ENCODE assay signal across 8 cellular contexts in the genomic region with DNA sequence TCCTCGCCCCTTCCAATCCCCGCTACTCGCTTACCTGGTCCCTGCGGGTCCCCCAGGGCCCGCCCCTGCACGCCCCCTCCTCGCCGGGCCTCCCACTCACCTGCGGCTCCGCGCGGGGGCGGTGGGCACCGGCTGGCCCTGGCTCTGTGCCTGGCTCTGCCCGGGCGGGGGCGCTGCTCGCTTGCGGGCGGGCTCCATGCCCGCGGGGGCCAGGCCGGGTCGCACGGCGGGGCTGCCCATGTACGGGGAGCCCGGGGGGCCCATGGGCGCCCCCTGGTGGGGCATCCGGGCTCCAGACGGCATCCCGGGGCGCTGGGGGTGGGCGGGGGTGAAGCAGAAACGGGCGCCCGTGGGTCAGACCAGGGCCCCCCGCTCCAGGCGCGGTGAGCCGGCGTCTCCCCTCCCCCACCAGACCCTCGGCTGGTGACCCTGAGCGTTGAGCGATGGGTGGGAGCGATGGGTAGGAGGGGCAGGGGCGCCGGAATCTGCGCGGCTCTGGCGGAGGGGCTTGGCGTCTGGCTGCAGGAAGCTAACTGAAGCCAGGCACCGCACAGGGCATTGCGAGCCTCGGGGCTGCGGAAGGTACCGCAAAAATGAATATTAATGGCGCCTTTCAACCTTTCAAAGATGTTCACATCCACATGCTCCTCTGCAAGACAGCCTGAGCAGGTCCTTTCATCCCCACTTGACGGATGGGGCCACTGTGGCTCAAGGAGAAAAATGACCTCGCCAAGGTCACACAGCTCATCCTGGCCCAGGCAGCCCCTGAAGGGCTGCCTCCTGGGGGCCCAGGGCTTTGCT. TPM values are rescaled to one million over a fixed set of nuclear protein-coding genes. Genes with fewer than 3 reads are reported as not detected.
A peak's percentile ranks its signal among the peaks of the same experiment; 100 is the strongest.
DNase-seq lines count a peak whose midpoint lies in the region; ATAC-seq and TF ChIP-seq lines count a peak whose summit lies in the region.

No MANE protein-coding gene starts in this region.

- intact Hi-C loops in mammary epithelial cell (cut with micrococcal nuclease) (loop anchor here (1.0 to 2.0 kb wide), 2 partner anchors 58 to 121 kb away; no protein-coding TSS in a partner anchor), left lung (cut with DNase I) (loop anchor here in 1 of 2 donors (10.0 kb wide), 1 partner anchor 59 kb away; no protein-coding TSS in a partner anchor)

- H3K27me3 ChIP-seq in mammary epithelial cell (ENCODE audit: insufficient read depth, low read length) (peaks cover 2% of the 10 kb centered on the region), left lung (peaks cover 15 to 67% of the 10 kb centered on the region in 2 donors)

- no peaks in the 10 kb centered on the region for H4K20me1 ChIP-seq in mammary epithelial cell (ENCODE audit: insufficient read depth, low read length)

- in situ Hi-C loops in mammary epithelial cell (cut with MboI; ENCODE audit: low sequenced_read_pairs in 2 of 2) = no loop called here

- H3K27ac ChIP-seq in mammary epithelial cell (ENCODE audit: insufficient read depth, low read depth, low read length) = no peak overlapping the region
- H3K27ac ChIP-seq in left lung = no peak overlapping the region

- CTCF ChIA-PET in mammary epithelial cell (lab: Charles Lee; ENCODE audit: low non-redundant PET) = no interaction called here

- no peaks in the 10 kb centered on the region for H3K9me3 ChIP-seq in mammary epithelial cell (replicated peaks; ENCODE audit: insufficient read depth, low read length)
- no peaks in the 10 kb centered on the region for H3K9me3 ChIP-seq in left lung

- H3K4me3 ChIP-seq in mammary epithelial cell (replicated peaks in 1 of 3; ENCODE audit: insufficient read depth in 1 of 3, low read depth in 2 of 3, low read length in 3 of 3) = no peak overlapping the region
- H3K4me3 ChIP-seq in left lung = peak overlapping the region in 1 of 2 donors; percentile 14

- DNase-seq in DMS53 (lab: John Stamatoyannopoulos, UW) = peak; percentile 75
- DNase-seq in UCSD-AML1 (lab: John Stamatoyannopoulos, UW; ENCODE audit: unreplicated experiment) = peak; percentile 42
- DNase-seq in mammary epithelial cell = no peak
- DNase-seq in left lung = peak in 1 of 2 donors; percentile 88
- DNase-seq in stimulated activated CD8-positive, alpha-beta memory T cell treated with anti-CD3 and anti-CD28 coated beads, Interleukin-7, amount 100 ng/mL, for 4 hours (ENCODE audit: low read depth in 2 of 2) = peak; percentile 18 to 63

- H3K79me2 ChIP-seq in mammary epithelial cell (ENCODE audit: insufficient read depth, low read length) = no peaks in the 10 kb centered on the region

- H3K36me3 ChIP-seq in mammary epithelial cell (ENCODE audit: insufficient read depth, low read length) = no peaks in the 10 kb centered on the region
- peaks cover 0 to 20% of the 10 kb centered on the region in 2 donors for H3K36me3 ChIP-seq in left lung

- dilution Hi-C loops in mammary epithelial cell (cut with HindIII; ENCODE audit: low sequenced_read_pairs) = no loop called here

- H3K4me1 ChIP-seq in mammary epithelial cell (ENCODE audit: insufficient read depth, low read length) (peaks cover 15% of the 10 kb centered on the region), left lung (peaks cover 18 to 81% of the 10 kb centered on the region in 2 donors)

- no peak overlapping the region for H3K9ac ChIP-seq in mammary epithelial cell (ENCODE audit: insufficient read depth, low read length)

- no TSS peak for BruUV-seq in mammary epithelial cell (replicated peaks; lab: Mats Ljungman, UMichigan)

- peak; percentile 30 for ATAC-seq in HG02885 (IDR thresholded peaks at IDR 0.05; ENCODE audit: poor library complexity, unreplicated experiment)
- ATAC-seq in left lung = peak; percentile 17
- no peak for ATAC-seq in GM18502 (IDR thresholded peaks at IDR 0.05; ENCODE audit: poor library complexity, unreplicated experiment)
- no peak for ATAC-seq in GM18858 (IDR thresholded peaks at IDR 0.05; ENCODE audit: unreplicated experiment)

- peak overlapping the region; percentile 79 for H3K4me2 ChIP-seq in mammary epithelial cell (ENCODE audit: insufficient read depth, low read depth, low read length)

- 22% methylated on average over 18 of the region's 60 CpGs for WGBS in mammary epithelial cell (ENCODE audit: low coverage, missing lambda C conversion rate)

- H2AFZ ChIP-seq in mammary epithelial cell (ENCODE audit: low read depth, low read length) = peak overlapping the region; percentile 62

- TF ChIP-seq CTCF in mammary epithelial cell (conservative IDR thresholded peaks at IDR 0.05 in 1 of 2, IDR thresholded peaks at IDR 0.05 in 1 of 2; ENCODE audit: extremely low read depth in 1 of 2, insufficient read depth in 1 of 2, low read depth in 1 of 2, low read length in 2 of 2) = peak in 1 of 2 donors; percentile 45
- peak; percentile 49 to 61 for TF ChIP-seq CTCF in left lung (IDR thresholded peaks at IDR 0.05)

RNA-seq across cellular contexts. Expression of a gene that starts 2.9 kb away (rescaled TPM):
- total RNA-seq in mammary epithelial cell = 10 to 100 TPM in 1 of 2 donors, 1 to 10 TPM in 1; 8.4 to 22.0 TPM
- polyA plus RNA-seq in mammary epithelial cell = 3.9 TPM
- polyA minus RNA-seq in mammary epithelial cell = 0.36 TPM
- 10 to 100 TPM; 45.5 to 49.4 TPM for total RNA-seq in left lung

RNA-seq across cellular contexts. Expression of a gene that starts 13.3 kb away (rescaled TPM):
- total RNA-seq in mammary epithelial cell = 10 to 100 TPM; 44.0 to 56.3 TPM
- polyA plus RNA-seq in mammary epithelial cell = 29.7 TPM
- 44.2 TPM for polyA minus RNA-seq in mammary epithelial cell
- total RNA-seq in left lung = 10 to 100 TPM; 44.0 to 53.8 TPM

RNA-seq across cellular contexts. Expression of a gene that starts 18.6 kb away (rescaled TPM):
- 10 to 100 TPM; 62.5 to 77.0 TPM for total RNA-seq in mammary epithelial cell
- 61.2 TPM for polyA plus RNA-seq in mammary epithelial cell
- polyA minus RNA-seq in mammary epithelial cell = 56.1 TPM
- total RNA-seq in left lung = 10 to 100 TPM; 27.1 to 40.6 TPM

RNA-seq across cellular contexts. Expression of a gene that starts 35.3 kb away (rescaled TPM):
- not detected for total RNA-seq in mammary epithelial cell
- polyA plus RNA-seq in mammary epithelial cell = not detected
- polyA minus RNA-seq in mammary epithelial cell = not detected
- total RNA-seq in left lung = not detected

RNA-seq across cellular contexts. Expression of a gene that starts 58.5 kb away (rescaled TPM):
- total RNA-seq in mammary epithelial cell (not detected), left lung (not detected)
- polyA plus RNA-seq in mammary epithelial cell = not detected
- polyA minus RNA-seq in mammary epithelial cell = not detected

Comparison
In these comparisons a context has a peak if more than half of its experiments do, and no peak if none do; other contexts are left out.
1. ATAC-seq: peak in HG02885 (single experiment) and left lung (single experiment); none in GM18502 (single experiment) and GM18858 (single experiment).